In genomic region chr19:18834644-18834984, GRCh38 we compare ENCODE assay signal across 11 cellular contexts. TPM values are rescaled to one million over a fixed set of nuclear protein-coding genes. Genes with fewer than 3 reads are reported as not detected.
A peak's percentile ranks its signal among the peaks of the same experiment; 100 is the strongest.
DNase-seq lines count a peak whose midpoint lies in the region; ATAC-seq lines count a peak whose summit lies in the region.
"Had no signal": no experiment of that assay in that cellular context is flagged by ENCODE, and none has a peak within 500 bp of the region (broad histone marks: within the 10 kb centered on the region; RNA-seq: fewer than 3 reads in every experiment).

No MANE protein-coding gene starts in this region.

- no peak for ATAC-seq in GM19324 (IDR thresholded peaks at IDR 0.05; ENCODE audit: low FRiP score, unreplicated experiment)

- H3K9ac ChIP-seq in iPS-20b (ENCODE audit: low read depth, low read length) (no peak overlapping the region), stomach smooth muscle (ENCODE audit: low read length in 2 of 2) (peak overlapping the region in 1 of 2 donors; percentile 93)

- peaks cover 49% of the 10 kb centered on the region for H3K4me1 Mint-ChIP-seq in activated CD4-positive, alpha-beta T cell treated with anti-CD3 and anti-CD28 coated beads, Interleukin-2, amount 10 ng/mL, durations not matched to agents 24 days and 14 days
- H3K4me1 Mint-ChIP-seq in activated T-helper 2 cell treated with anti-CD3 and anti-CD28 coated beads, Interferon-gamma antibody, Interleukin-2, Interleukin-4, amounts not matched to agents 10 μg/mL and 5 μg/mL and 100 μg/mL, durations not matched to agents 14 hours and 24 hours and 36 hours (ENCODE audit: low read depth) = peaks cover 40% of the 10 kb centered on the region

- H3K27me3 Mint-ChIP-seq in activated CD4-positive, alpha-beta T cell treated with anti-CD3 and anti-CD28 coated beads, Interleukin-2, amount 10 ng/mL, durations not matched to agents 24 days and 14 days = no peaks in the 10 kb centered on the region
- no peaks in the 10 kb centered on the region for H3K27me3 Mint-ChIP-seq in activated T-helper 2 cell treated with anti-CD3 and anti-CD28 coated beads, Interferon-gamma antibody, Interleukin-2, Interleukin-4, amounts not matched to agents 10 μg/mL and 5 μg/mL and 100 μg/mL, durations not matched to agents 14 hours and 24 hours and 36 hours (ENCODE audit: low read depth)

- H3K4me3 ChIP-seq in iPS-20b (ENCODE audit: low read length) (peak overlapping the region; percentile 90), stomach smooth muscle (ENCODE audit: low read length in 2 of 2) (peak overlapping the region; percentile 80 to 86)

- no peak for DNase-seq in activated CD4-positive, alpha-beta T cell treated with anti-CD3 and anti-CD28 coated beads, Interleukin-2, amount 10 ng/mL, durations not matched to agents 24 days and 14 days
- no peak for DNase-seq in activated CD4-positive, alpha-beta T cell treated with anti-CD3 and anti-CD28 coated beads, Interleukin-2, amount 50 U/mL, for 48 hours
- DNase-seq in activated T-helper 2 cell treated with anti-CD3 and anti-CD28 coated beads, Interferon-gamma antibody, Interleukin-2, Interleukin-4, amounts not matched to agents 10 μg/mL and 5 μg/mL and 100 μg/mL, durations not matched to agents 14 hours and 24 hours and 36 hours (ENCODE audit: low spot score) = no peak
- no peak for DNase-seq in C1 segment of cervical spinal cord (lab: John Stamatoyannopoulos, UW)
- DNase-seq in HuH-7.5 (ENCODE audit: low spot score) = no peak
- DNase-seq: testis had no signal

- H3K4me3 Mint-ChIP-seq in activated CD4-positive, alpha-beta T cell treated with anti-CD3 and anti-CD28 coated beads, Interleukin-2, amount 10 ng/mL, durations not matched to agents 24 days and 14 days = peak overlapping the region; percentile 98
- H3K4me3 Mint-ChIP-seq in activated T-helper 2 cell treated with anti-CD3 and anti-CD28 coated beads, Interferon-gamma antibody, Interleukin-2, Interleukin-4, amounts not matched to agents 10 μg/mL and 5 μg/mL and 100 μg/mL, durations not matched to agents 14 hours and 24 hours and 36 hours (ENCODE audit: low read depth) = peak overlapping the region; percentile 98

- peaks cover 28% of the 10 kb centered on the region for H3K36me3 ChIP-seq in iPS-20b (ENCODE audit: insufficient read depth, low read depth, low read length)
- peaks cover 7% of the 10 kb centered on the region in 2 donors for H3K36me3 ChIP-seq in stomach smooth muscle (ENCODE audit: control insufficient read depth in 2 of 2, insufficient read depth in 2 of 2, low read length in 2 of 2)

- H3K9me3 ChIP-seq in iPS-20b (ENCODE audit: insufficient read depth, low read depth, low read length) = no peaks in the 10 kb centered on the region
- H3K9me3 ChIP-seq in stomach smooth muscle (ENCODE audit: control insufficient read depth in 2 of 2, low read length in 2 of 2) = no peaks in the 10 kb centered on the region
- H3K9me3 ChIP-seq: right atrium auricular region, testis had no signal

- no peak overlapping the region for H3K27ac ChIP-seq in iPS-20b (ENCODE audit: low read length)
- H3K27ac ChIP-seq in stomach smooth muscle (ENCODE audit: low read length) = no peak overlapping the region
- H3K27ac ChIP-seq: right atrium auricular region, testis had no signal

- H3K9me3 Mint-ChIP-seq in activated CD4-positive, alpha-beta T cell treated with anti-CD3 and anti-CD28 coated beads, Interleukin-2, amount 10 ng/mL, durations not matched to agents 24 days and 14 days = no peaks in the 10 kb centered on the region
- no peaks in the 10 kb centered on the region for H3K9me3 Mint-ChIP-seq in activated T-helper 2 cell treated with anti-CD3 and anti-CD28 coated beads, Interferon-gamma antibody, Interleukin-2, Interleukin-4, amounts not matched to agents 10 μg/mL and 5 μg/mL and 100 μg/mL, durations not matched to agents 14 hours and 24 hours and 36 hours

- no peaks in the 10 kb centered on the region for H3K27me3 ChIP-seq in iPS-20b (ENCODE audit: insufficient read depth, low read length)
- H3K27me3 ChIP-seq in stomach smooth muscle (ENCODE audit: control insufficient read depth in 1 of 2, insufficient read depth in 2 of 2, low read length in 2 of 2) = no peaks in the 10 kb centered on the region
- H3K27me3 ChIP-seq: right atrium auricular region, testis had no signal

- intact Hi-C loops in activated CD4-positive, alpha-beta T cell treated with anti-CD3 and anti-CD28 coated beads, Interleukin-2, amount 10 ng/mL, durations not matched to agents 24 days and 14 days (cut with micrococcal nuclease) = loop anchor here (5.0 kb wide), 1 partner anchor 198 kb away; the partner anchor contains the start of genes ARMC6 and SUGP2
- intact Hi-C loops in activated T-helper 2 cell treated with anti-CD3 and anti-CD28 coated beads, Interferon-gamma antibody, Interleukin-2, Interleukin-4, amounts not matched to agents 10 μg/mL and 5 μg/mL and 100 μg/mL, durations not matched to agents 14 hours and 24 hours and 36 hours (cut with micrococcal nuclease) = loop anchor here (5.0 kb wide), 1 partner anchor 197 kb away; the partner anchor contains the start of gene KLHL26

- H3K4me1 ChIP-seq in iPS-20b (ENCODE audit: insufficient read depth, low read length) (peaks cover 14% of the 10 kb centered on the region), stomach smooth muscle (ENCODE audit: control insufficient read depth, insufficient read depth, low read length) (peaks cover 45% of the 10 kb centered on the region)

- peaks cover 43% of the 10 kb centered on the region for H3K36me3 Mint-ChIP-seq in activated CD4-positive, alpha-beta T cell treated with anti-CD3 and anti-CD28 coated beads, Interleukin-2, amount 10 ng/mL, durations not matched to agents 24 days and 14 days (ENCODE audit: low read depth)
- peaks cover 58% of the 10 kb centered on the region for H3K36me3 Mint-ChIP-seq in activated T-helper 2 cell treated with anti-CD3 and anti-CD28 coated beads, Interferon-gamma antibody, Interleukin-2, Interleukin-4, amounts not matched to agents 10 μg/mL and 5 μg/mL and 100 μg/mL, durations not matched to agents 14 hours and 24 hours and 36 hours (ENCODE audit: low read depth)

- H3K27ac Mint-ChIP-seq in activated CD4-positive, alpha-beta T cell treated with anti-CD3 and anti-CD28 coated beads, Interleukin-2, amount 10 ng/mL, durations not matched to agents 24 days and 14 days = no peak overlapping the region
- H3K27ac Mint-ChIP-seq in activated T-helper 2 cell treated with anti-CD3 and anti-CD28 coated beads, Interferon-gamma antibody, Interleukin-2, Interleukin-4, amounts not matched to agents 10 μg/mL and 5 μg/mL and 100 μg/mL, durations not matched to agents 14 hours and 24 hours and 36 hours = peak overlapping the region; percentile 38

RNA-seq across cellular contexts. Expression of gene UPF1, which starts 2.9 kb away (rescaled TPM):
- 97.6 and 110 TPM in 2 replicates for total RNA-seq in activated CD4-positive, alpha-beta T cell treated with anti-CD3 and anti-CD28 coated beads, Interleukin-2, amount 10 ng/mL, durations not matched to agents 24 days and 14 days
- total RNA-seq in activated T-helper 2 cell treated with anti-CD3 and anti-CD28 coated beads, Interferon-gamma antibody, Interleukin-2, Interleukin-4, amounts not matched to agents 10 μg/mL and 5 μg/mL and 100 μg/mL, durations not matched to agents 14 hours and 24 hours and 36 hours = 99.5 and 110 TPM in 2 replicates

RNA-seq across cellular contexts. Expression of gene COMP, which starts 43.5 kb away (rescaled TPM):
- total RNA-seq in activated CD4-positive, alpha-beta T cell treated with anti-CD3 and anti-CD28 coated beads, Interleukin-2, amount 10 ng/mL, durations not matched to agents 24 days and 14 days = not detected in 2 replicates
- not detected in 2 replicates for total RNA-seq in activated T-helper 2 cell treated with anti-CD3 and anti-CD28 coated beads, Interferon-gamma antibody, Interleukin-2, Interleukin-4, amounts not matched to agents 10 μg/mL and 5 μg/mL and 100 μg/mL, durations not matched to agents 14 hours and 24 hours and 36 hours
- total RNA-seq: H7 had no signal
